ENCODE assay signal across 9 cellular contexts in genomic region chr7:87060288-87060537, GRCh38. TPM values are rescaled to one million over a fixed set of nuclear protein-coding genes. Genes with fewer than 3 reads are reported as not detected.
DNase-seq lines count a peak whose midpoint lies in the region; ATAC-seq and TF ChIP-seq lines count a peak whose summit lies in the region.
"Had no signal": no experiment of that assay in that cellular context is flagged by ENCODE, and none has a peak within 500 bp of the region (broad histone marks: within the 10 kb centered on the region; RNA-seq: fewer than 3 reads in every experiment).

No MANE protein-coding gene starts in this region.

- H3K27me3 ChIP-seq in thoracic aorta (replicated peaks; ENCODE audit: insufficient read depth), result no peaks in the 10 kb centered on the region

- no peaks in the 10 kb centered on the region for H3K36me3 ChIP-seq in thoracic aorta

- H3K9me3 ChIP-seq in iPS-18c (ENCODE audit: control insufficient read depth, insufficient read depth, low read length), result no peaks in the 10 kb centered on the region
- H3K9me3 ChIP-seq in thoracic aorta, result no peaks in the 10 kb centered on the region

- peaks cover 4 to 10% of the 10 kb centered on the region in 2 donors for H3K4me1 ChIP-seq in thoracic aorta (ENCODE audit: control insufficient read depth in 1 of 2, low read depth in 2 of 2)

- DNase-seq in activated naive CD4-positive, alpha-beta T cell treated with anti-CD3 and anti-CD28 coated beads for 36 hours, result no peak
- DNase-seq in activated naive CD4-positive, alpha-beta T cell treated with Interleukin-2 at 50 U/mL for 16 hours, result no peak
- DNase-seq in activated CD4-positive, alpha-beta memory T cell treated with anti-CD3 and anti-CD28 coated beads for 36 hours, result no peak
- DNase-seq in thoracic aorta (ENCODE audit: low spot score) (no peak), A172 (ENCODE audit: low spot score) (no peak), SKM-1 treated with dmso at 0.1 percent for 144 hours (lab: John Stamatoyannopoulos, UW; ENCODE audit: unreplicated experiment) (no peak)
- DNase-seq: foreskin keratinocyte had no signal

- peaks cover 12% of the 10 kb centered on the region for H3K4me1 Mint-ChIP-seq in activated naive CD4-positive, alpha-beta T cell treated with anti-CD3 and anti-CD28 coated beads for 36 hours (ENCODE audit: low read depth)
- peaks cover 11% of the 10 kb centered on the region for H3K4me1 Mint-ChIP-seq in activated CD4-positive, alpha-beta memory T cell treated with anti-CD3 and anti-CD28 coated beads for 36 hours (ENCODE audit: low read depth)

- ATAC-seq in thoracic aorta (ENCODE audit: insufficient number of reproducible peaks, low FRiP score, low read depth) (no peak), GM18909 (IDR thresholded peaks at IDR 0.05; ENCODE audit: poor library complexity, unreplicated experiment) (no peak)

- H3K27ac ChIP-seq in thoracic aorta, result no peak overlapping the region
- H3K27ac ChIP-seq: foreskin keratinocyte had no signal

- POLR2A ChIA-PET in activated CD4-positive, alpha-beta memory T cell treated with anti-CD3 and anti-CD28 coated beads for 36 hours (lab: Charles Lee), result interaction anchor here (0.8 to 1.0 kb wide), 3 partner anchors 81 to 93 kb away, joined by 3 to 4 read pairs (median 3); partner anchors contain the start of gene DMTF1

- CTCF ChIA-PET in activated naive CD4-positive, alpha-beta T cell treated with anti-CD3 and anti-CD28 coated beads for 36 hours (lab: Charles Lee), result interaction anchor here (0.6 to 1.2 kb wide), 3 partner anchors 61 to 115 kb away, joined by 3 read pairs; no protein-coding TSS in a partner anchor
- CTCF ChIA-PET in activated CD4-positive, alpha-beta memory T cell treated with anti-CD3 and anti-CD28 coated beads for 36 hours (lab: Charles Lee), result interaction anchor here (1.2 to 3.7 kb wide), 3 partner anchors 15 to 95 kb away, joined by 4 to 27 read pairs (median 5); no protein-coding TSS in a partner anchor

- peaks cover 5% of the 10 kb centered on the region for H3K27me3 Mint-ChIP-seq in activated naive CD4-positive, alpha-beta T cell treated with anti-CD3 and anti-CD28 coated beads for 36 hours (ENCODE audit: low read depth)
- H3K27me3 Mint-ChIP-seq in activated CD4-positive, alpha-beta memory T cell treated with anti-CD3 and anti-CD28 coated beads for 36 hours, result peaks cover 7% of the 10 kb centered on the region

- intact Hi-C loops in activated naive CD4-positive, alpha-beta T cell treated with anti-CD3 and anti-CD28 coated beads for 36 hours (cut with micrococcal nuclease), result loop anchor here (1.0 kb wide), 1 partner anchor 81 kb away; no protein-coding TSS in a partner anchor
- intact Hi-C loops in activated CD4-positive, alpha-beta memory T cell treated with anti-CD3 and anti-CD28 coated beads for 36 hours (cut with micrococcal nuclease), result loop anchor here (2.0 kb wide), 1 partner anchor 177 kb away; no protein-coding TSS in a partner anchor

- H3K4me3 ChIP-seq in iPS-18c (ENCODE audit: insufficient read depth, low read depth, low read length), result peak overlapping the region; percentile 80
- peak overlapping the region; percentile 89 for H3K4me3 ChIP-seq in thoracic aorta

- no peaks in the 10 kb centered on the region for H3K9me3 Mint-ChIP-seq in activated naive CD4-positive, alpha-beta T cell treated with anti-CD3 and anti-CD28 coated beads for 36 hours
- H3K9me3 Mint-ChIP-seq in activated CD4-positive, alpha-beta memory T cell treated with anti-CD3 and anti-CD28 coated beads for 36 hours, result no peaks in the 10 kb centered on the region

- H3K36me3 Mint-ChIP-seq in activated naive CD4-positive, alpha-beta T cell treated with anti-CD3 and anti-CD28 coated beads for 36 hours (ENCODE audit: low read depth), result no peaks in the 10 kb centered on the region
- no peaks in the 10 kb centered on the region for H3K36me3 Mint-ChIP-seq in activated CD4-positive, alpha-beta memory T cell treated with anti-CD3 and anti-CD28 coated beads for 36 hours

- no peak overlapping the region for H3K27ac Mint-ChIP-seq in activated naive CD4-positive, alpha-beta T cell treated with anti-CD3 and anti-CD28 coated beads for 36 hours
- no peak overlapping the region for H3K27ac Mint-ChIP-seq in activated CD4-positive, alpha-beta memory T cell treated with anti-CD3 and anti-CD28 coated beads for 36 hours

- TF ChIP-seq CTCF in thoracic aorta (IDR thresholded peaks at IDR 0.05), result no peak

- peak overlapping the region; percentile 69 for H3K4me3 Mint-ChIP-seq in activated naive CD4-positive, alpha-beta T cell treated with anti-CD3 and anti-CD28 coated beads for 36 hours
- H3K4me3 Mint-ChIP-seq in activated CD4-positive, alpha-beta memory T cell treated with anti-CD3 and anti-CD28 coated beads for 36 hours, result peak overlapping the region; percentile 76

RNA-seq across cellular contexts. Expression of gene ELAPOR2, which starts 0.8 kb away (rescaled TPM):
- 1 to 10 TPM; 3.2 to 3.9 TPM for total RNA-seq in activated naive CD4-positive, alpha-beta T cell treated with anti-CD3 and anti-CD28 coated beads for 36 hours
- 1 to 10 TPM; 4.0 to 4.1 TPM for total RNA-seq in activated CD4-positive, alpha-beta memory T cell treated with anti-CD3 and anti-CD28 coated beads for 36 hours
- total RNA-seq in thoracic aorta, result 10 to 100 TPM; 11.2 to 16.9 TPM
- 1.2 and 3.3 TPM in 2 replicates for total RNA-seq in A172 (2014; rRNA removed; shearing (Covaris generic))
